8 cellular contexts compared by ENCODE assay signal in genomic region chr15:60660290-60661051, GRCh38.
DNase-seq lines count a peak whose midpoint lies in the region; ATAC-seq, FAIRE-seq and TF ChIP-seq lines count a peak whose summit lies in the region.

No MANE protein-coding gene starts in this region.

- H2AFZ ChIP-seq in astrocyte (ENCODE audit: low read depth, low read length) = no peak overlapping the region

- H3K36me3 ChIP-seq in astrocyte (ENCODE audit: insufficient read depth, low read length) = no peaks in the 10 kb centered on the region

- no peaks in the 10 kb centered on the region for H3K27me3 Mint-ChIP-seq in activated T-cell treated with anti-CD3 and anti-CD28 coated beads, Interleukin-2, amount 50 U/mL, for 4 hours (ENCODE audit: low read depth)
- no peaks in the 10 kb centered on the region for H3K27me3 Mint-ChIP-seq in astrocyte (ENCODE audit: low read depth, unreplicated experiment)

- no peak overlapping the region for H3K27ac ChIP-seq in astrocyte (ENCODE audit: low read depth, low read length)

- no peaks in the 10 kb centered on the region for H3K36me3 Mint-ChIP-seq in activated T-cell treated with anti-CD3 and anti-CD28 coated beads, Interleukin-2, amount 50 U/mL, for 4 hours (ENCODE audit: insufficient read depth)
- H3K36me3 Mint-ChIP-seq in astrocyte (ENCODE audit: low read depth, unreplicated experiment) = peaks cover 2% of the 10 kb centered on the region

- no peaks in the 10 kb centered on the region for H3K27me3 ChIP-seq in astrocyte (ENCODE audit: insufficient read depth, low read length)

- no peaks in the 10 kb centered on the region for H3K9me3 Mint-ChIP-seq in activated T-cell treated with anti-CD3 and anti-CD28 coated beads, Interleukin-2, amount 50 U/mL, for 4 hours
- H3K9me3 Mint-ChIP-seq in astrocyte (ENCODE audit: unreplicated experiment) = no peaks in the 10 kb centered on the region

- no peaks in the 10 kb centered on the region for H4K20me1 ChIP-seq in astrocyte (ENCODE audit: insufficient read depth, low read length)

- H3K27ac Mint-ChIP-seq in astrocyte (ENCODE audit: unreplicated experiment) = peak overlapping the region; percentile 44

- peak overlapping the region; percentile 34 for H3K4me2 ChIP-seq in astrocyte (ENCODE audit: low read length)

- no peaks in the 10 kb centered on the region for H3K79me2 ChIP-seq in astrocyte (ENCODE audit: insufficient read depth, low read length)

- H3K9me3 ChIP-seq in astrocyte (ENCODE audit: insufficient read depth, low read depth, low read length) = no peaks in the 10 kb centered on the region

- no peaks in the 10 kb centered on the region for H3K4me1 ChIP-seq in astrocyte (ENCODE audit: insufficient read depth, low read length)

- H3K4me1 Mint-ChIP-seq in activated T-cell treated with anti-CD3 and anti-CD28 coated beads, Interleukin-2, amount 50 U/mL, for 4 hours (ENCODE audit: low read depth) = peaks cover 24% of the 10 kb centered on the region
- peaks cover 10% of the 10 kb centered on the region for H3K4me1 Mint-ChIP-seq in astrocyte (ENCODE audit: low read depth, unreplicated experiment)

- H3K4me3 Mint-ChIP-seq in activated T-cell treated with anti-CD3 and anti-CD28 coated beads, Interleukin-2, amount 50 U/mL, for 4 hours = no peak overlapping the region
- no peak overlapping the region for H3K4me3 Mint-ChIP-seq in astrocyte (ENCODE audit: unreplicated experiment)

- H3K9ac ChIP-seq in astrocyte (ENCODE audit: low read length) = no peak overlapping the region

- peak; percentile 49 for FAIRE-seq in astrocyte (lab: Jason Lieb, UNC)

- ATAC-seq in activated T-cell treated with anti-CD3 and anti-CD28 coated beads, Interleukin-2, amount 50 U/mL, for 4 hours = peak; percentile 67 to 95
- peak; percentile 92 for ATAC-seq in HG02973 (IDR thresholded peaks at IDR 0.05; ENCODE audit: unreplicated experiment)

- no peak for DNase-seq in activated T-cell treated with anti-CD3 and anti-CD28 coated beads, Interleukin-2, amount 50 U/mL, for 4 hours
- no peak for DNase-seq in activated T-cell treated with anti-CD3 and anti-CD28 coated beads, Interleukin-2, amount 50 U/mL, for 48 hours
- DNase-seq in astrocyte (ENCODE audit: low read depth) = peak; percentile 70
- peak; percentile 41 to 76 for DNase-seq in lung microvascular endothelial cell (ENCODE audit: low read depth in 2 of 2)
- DNase-seq in RKO (ENCODE audit: low spot score) = no peak
- DNase-seq in activated CD8-positive, alpha-beta memory T cell treated with anti-CD3 and anti-CD28 coated beads for 24 hours = no peak
- no peak for DNase-seq in occipital lobe (lab: John Stamatoyannopoulos, UW)

- H3K4me3 ChIP-seq in astrocyte (ENCODE audit: insufficient read depth, low read depth, low read length) = no peak overlapping the region

- TF ChIP-seq CTCF in astrocyte (IDR thresholded peaks at IDR 0.05; ENCODE audit: insufficient read depth, low read depth, low read length) = no peak

Comparison
In these comparisons a context has a peak if more than half of its experiments do, and no peak if none do; other contexts are left out.
1. DNase-seq: peak in astrocyte (single experiment) and lung microvascular endothelial cell (2 of 2); none in activated T-cell treated with anti-CD3 and anti-CD28 coated beads, Interleukin-2, amount 50 U/mL, for 4 hours (single experiment), activated T-cell treated with anti-CD3 and anti-CD28 coated beads, Interleukin-2, amount 50 U/mL, for 48 hours (0 of 2), RKO (single experiment), activated CD8-positive, alpha-beta memory T cell treated with anti-CD3 and anti-CD28 coated beads for 24 hours (single experiment) and occipital lobe (single experiment).